15 cellular contexts compared by ENCODE assay signal in genomic region chr3:144098691-144099090, GRCh38.
DNase-seq lines count a peak whose midpoint lies in the region; ATAC-seq and TF ChIP-seq lines count a peak whose summit lies in the region.
"Had no signal": no experiment of that assay in that cellular context is flagged by ENCODE, and none has a peak within 500 bp of the region (broad histone marks: within the 10 kb centered on the region; RNA-seq: fewer than 3 reads in every experiment).

No MANE protein-coding gene starts in this region.

- TF ChIP-seq CTCF in IMR-90 (conservative IDR thresholded peaks at IDR 0.05; ENCODE audit: low read depth, low read length) (no peak), spleen (IDR thresholded peaks at IDR 0.05 in 8 of 11, conservative IDR thresholded peaks at IDR 0.05 in 3 of 11) (no peak)

- H3K23ac ChIP-seq in IMR-90 (ENCODE audit: low read depth, low read length) (no peak overlapping the region), mesenchymal stem cell (ENCODE audit: low read length in 2 of 2) (no peak overlapping the region)

- in situ Hi-C loops in IMR-90 (cut with MboI; ENCODE audit: low sequenced_read_pairs): no loop called here

- H4K8ac ChIP-seq in IMR-90 (ENCODE audit: low read depth in 2 of 2, low read length in 2 of 2) (no peak overlapping the region), mesenchymal stem cell (ENCODE audit: low read length) (no peak overlapping the region)

- H3K9me1 ChIP-seq in IMR-90 (ENCODE audit: insufficient read depth, low read length): no peaks in the 10 kb centered on the region

- TF ChIP-seq POLR2A in IMR-90 (IDR thresholded peaks at IDR 0.05; ENCODE audit: low read depth, low read length): no peak
- TF ChIP-seq POLR2A in spleen (IDR thresholded peaks at IDR 0.05): no peak

- POLR2A ChIA-PET in IMR-90 (lab: Charles Lee; ENCODE audit: unreplicated experiment): no interaction called here

- CTCF ChIA-PET in IMR-90 (lab: Yijun Ruan, JAX): no interaction called here

- H2AFZ ChIP-seq in IMR-90 (replicated peaks; ENCODE audit: low read length, poor library complexity): no peak overlapping the region
- H2AFZ ChIP-seq in mesenchymal stem cell (ENCODE audit: low read depth, low read length): no peak overlapping the region
- H2AFZ ChIP-seq: GM23248 had no signal

- H3K18ac ChIP-seq in IMR-90 (ENCODE audit: low read depth, low read length) (no peak overlapping the region), mesenchymal stem cell (ENCODE audit: low read depth in 1 of 2, low read length in 2 of 2) (no peak overlapping the region)

- H3K56ac ChIP-seq in IMR-90 (ENCODE audit: extremely low read depth, insufficient read depth, low read length): no peak overlapping the region

- no peak overlapping the region for H2BK5ac ChIP-seq in IMR-90 (ENCODE audit: low read depth, low read length, poor library complexity, severe bottlenecking)
- H2BK5ac ChIP-seq in mesenchymal stem cell (ENCODE audit: low read depth, low read length, poor library complexity, severe bottlenecking): no peak overlapping the region

- no peak for ATAC-seq in IMR-90 (ENCODE audit: low read depth)
- ATAC-seq: CD8-positive, alpha-beta T cell; HCT116 had no signal

- H2AK5ac ChIP-seq in IMR-90 (ENCODE audit: low read depth, low read length) (no peak overlapping the region), mesenchymal stem cell (ENCODE audit: low read length, severe bottlenecking) (no peak overlapping the region)

- H3K9me3 ChIP-seq in IMR-90 (ENCODE audit: control insufficient read depth, insufficient read depth, low read length) (no peaks in the 10 kb centered on the region), mesenchymal stem cell (ENCODE audit: control insufficient read depth, low read length) (no peaks in the 10 kb centered on the region), spleen (peaks cover 0 to 17% (median 14%) of the 10 kb centered on the region in 8 donors)

- DNase-seq in IMR-90 (no peak), mesenchymal stem cell (no peak), spleen (peak; percentile 48), NCI-H446 treated with DMSO at 0.1 percent for 48 hours (lab: John Stamatoyannopoulos, UW) (no peak), pons (ENCODE audit: low spot score) (no peak)
- no peak for DNase-seq in stimulated activated CD4-positive, alpha-beta T cell treated with anti-CD3 and anti-CD28 coated beads, Interleukin-4, amount 100 ng/mL, for 24 hours
- DNase-seq: C1 segment of cervical spinal cord; Caco-2; CD4-positive, CD25-positive, alpha-beta regulatory T cell; CD8-positive, alpha-beta T cell; DMS153; DND-41; GM23248; H9 had no signal

- 93% methylated on average over 4 of the region's 7 CpGs; no CpG with 5 or more reads in 1 of the 2 experiments for WGBS in IMR-90 (ENCODE audit: extremely low coverage in 2 of 2, insufficient read length in 1 of 2), 2 experiments
- WGBS in mesenchymal stem cell: 96% methylated on average over 7 of the region's 7 CpGs
- 74 to 96% (median 94%) methylated on average over 4 to 7 of the region's 7 CpGs for WGBS in spleen, 5 donors

- H3K36me3 ChIP-seq in IMR-90 (ENCODE audit: control insufficient read depth, insufficient read depth, low read length): no peaks in the 10 kb centered on the region
- H3K36me3 ChIP-seq in mesenchymal stem cell (ENCODE audit: control insufficient read depth in 1 of 2, insufficient read depth in 2 of 2, low read depth in 1 of 2, low read length in 2 of 2): no peaks in the 10 kb centered on the region
- H3K36me3 ChIP-seq in spleen: no peaks in the 10 kb centered on the region

- no peak overlapping the region for H3K14ac ChIP-seq in IMR-90 (replicated peaks; ENCODE audit: low read depth, low read length)
- H3K14ac ChIP-seq in mesenchymal stem cell (ENCODE audit: low read length in 2 of 2): no peak overlapping the region

- no peak overlapping the region for H4K5ac ChIP-seq in IMR-90 (ENCODE audit: low read depth, low read length)

- no peaks in the 10 kb centered on the region for H4K20me1 ChIP-seq in IMR-90 (ENCODE audit: insufficient read depth, low read length)

- H2AK9ac ChIP-seq in IMR-90 (replicated peaks; ENCODE audit: low read depth, low read length, poor library complexity): peak overlapping the region; percentile 18

- intact Hi-C loops in IMR-90 (cut with micrococcal nuclease): loop anchor here (10.0 kb wide), 1 partner anchor 74 kb away; no protein-coding TSS in a partner anchor
- intact Hi-C loops in spleen (cut with DNase I; ENCODE audit: low total_unique reads): no loop called here

- H2BK120ac ChIP-seq in IMR-90 (ENCODE audit: low read depth, low read length) (no peak overlapping the region), mesenchymal stem cell (ENCODE audit: low read depth, low read length) (no peak overlapping the region)

- H3K4me3 ChIP-seq in IMR-90 (ENCODE audit: insufficient read depth, low read depth, low read length): no peak overlapping the region
- H3K4me3 ChIP-seq in mesenchymal stem cell (ENCODE audit: insufficient read depth in 1 of 2, low read depth in 1 of 2, low read length in 2 of 2): no peak overlapping the region
- H3K4me3 ChIP-seq in spleen: no peak overlapping the region
- H3K4me3 ChIP-seq: GM23248 had no signal

- no TSS peak for BruUV-seq in IMR-90 (replicated peaks; lab: Mats Ljungman, UMichigan)

- no peak overlapping the region for H3K4me2 ChIP-seq in IMR-90 (ENCODE audit: low read depth, low read length)
- no peak overlapping the region for H3K4me2 ChIP-seq in mesenchymal stem cell (ENCODE audit: low read length, poor library complexity, severe bottlenecking)

- no peaks in the 10 kb centered on the region for H3K4me1 ChIP-seq in IMR-90 (ENCODE audit: control insufficient read depth, insufficient read depth, low read length)
- H3K4me1 ChIP-seq in mesenchymal stem cell (ENCODE audit: control insufficient read depth, insufficient read depth, low read depth, low read length): peaks cover 2% of the 10 kb centered on the region
- no peaks in the 10 kb centered on the region for H3K4me1 ChIP-seq in spleen
- H3K4me1 ChIP-seq: Caco-2 had no signal

- dilution Hi-C loops in IMR-90 (cut with HindIII; ENCODE audit: low sequenced_read_pairs, unreplicated experiment): no loop called here

- H3K4ac ChIP-seq in IMR-90 (ENCODE audit: low read depth, low read length) (no peak overlapping the region), mesenchymal stem cell (ENCODE audit: low read depth in 1 of 2, low read length in 2 of 2) (no peak overlapping the region)

- H3K27me3 ChIP-seq in IMR-90 (ENCODE audit: control insufficient read depth, insufficient read depth, low read length) (no peaks in the 10 kb centered on the region), mesenchymal stem cell (ENCODE audit: control insufficient read depth in 1 of 2, insufficient read depth in 1 of 2, low read length in 2 of 2) (no peaks in the 10 kb centered on the region), spleen (replicated peaks in 1 of 7) (no peaks in the 10 kb centered on the region)

- no peak overlapping the region for H3K9ac ChIP-seq in IMR-90 (ENCODE audit: low read depth, low read length)
- no peak overlapping the region for H3K9ac ChIP-seq in mesenchymal stem cell (ENCODE audit: low read length)
- H3K9ac ChIP-seq: GM23248 had no signal

- H3K27ac ChIP-seq in IMR-90 (ENCODE audit: insufficient read depth, low read length): no peak overlapping the region
- no peak overlapping the region for H3K27ac ChIP-seq in mesenchymal stem cell (ENCODE audit: low read length, poor library complexity, severe bottlenecking)
- H3K27ac ChIP-seq in spleen: no peak overlapping the region
- H3K27ac ChIP-seq: GM23248 had no signal

- H4K91ac ChIP-seq in IMR-90 (ENCODE audit: insufficient read depth, low read depth, low read length): no peak overlapping the region
- H4K91ac ChIP-seq in mesenchymal stem cell (ENCODE audit: low read length): peak overlapping the region; percentile 25

- TF ChIP-seq RAD21 in IMR-90 (IDR thresholded peaks at IDR 0.05; ENCODE audit: low read length): no peak

- H2BK15ac ChIP-seq in IMR-90 (ENCODE audit: low read depth, low read length) (no peak overlapping the region), mesenchymal stem cell (ENCODE audit: low read depth, poor library complexity, severe bottlenecking) (no peak overlapping the region)

- no peak overlapping the region for H2BK12ac ChIP-seq in mesenchymal stem cell (ENCODE audit: low read length in 2 of 2)

- H3K79me1 ChIP-seq in IMR-90 (ENCODE audit: low read depth in 1 of 2, low read length in 2 of 2) (no peaks in the 10 kb centered on the region), mesenchymal stem cell (replicated peaks; ENCODE audit: low read length, poor library complexity, severe bottlenecking) (no peaks in the 10 kb centered on the region)

- no peak overlapping the region for H2BK20ac ChIP-seq in IMR-90 (ENCODE audit: low read depth, low read length)

TF ChIP-seq in IMR-90, 13 proteins besides CTCF, POLR2A, EP300 and RAD21:
- TF ChIP-seq MXI1 (IDR thresholded peaks at IDR 0.05; ENCODE audit: borderline replicate concordance, low read depth, low read length) (no peak), FOS (IDR thresholded peaks at IDR 0.05; ENCODE audit: low read depth, low read length) (no peak), BHLHE40 (IDR thresholded peaks at IDR 0.05; ENCODE audit: low read depth, low read length) (no peak), CEBPB (IDR thresholded peaks at IDR 0.05; ENCODE audit: low read depth, low read length) (no peak), MAZ (IDR thresholded peaks at IDR 0.05; ENCODE audit: borderline replicate concordance, low read depth, low read length) (no peak), RFX5 (IDR thresholded peaks at IDR 0.05; ENCODE audit: low read depth, low read length) (no peak), NFE2L2 (IDR thresholded peaks at IDR 0.05; ENCODE audit: low read depth, low read length) (no peak)
